18 cellular contexts compared by ENCODE assay signal in the genomic region with DNA sequence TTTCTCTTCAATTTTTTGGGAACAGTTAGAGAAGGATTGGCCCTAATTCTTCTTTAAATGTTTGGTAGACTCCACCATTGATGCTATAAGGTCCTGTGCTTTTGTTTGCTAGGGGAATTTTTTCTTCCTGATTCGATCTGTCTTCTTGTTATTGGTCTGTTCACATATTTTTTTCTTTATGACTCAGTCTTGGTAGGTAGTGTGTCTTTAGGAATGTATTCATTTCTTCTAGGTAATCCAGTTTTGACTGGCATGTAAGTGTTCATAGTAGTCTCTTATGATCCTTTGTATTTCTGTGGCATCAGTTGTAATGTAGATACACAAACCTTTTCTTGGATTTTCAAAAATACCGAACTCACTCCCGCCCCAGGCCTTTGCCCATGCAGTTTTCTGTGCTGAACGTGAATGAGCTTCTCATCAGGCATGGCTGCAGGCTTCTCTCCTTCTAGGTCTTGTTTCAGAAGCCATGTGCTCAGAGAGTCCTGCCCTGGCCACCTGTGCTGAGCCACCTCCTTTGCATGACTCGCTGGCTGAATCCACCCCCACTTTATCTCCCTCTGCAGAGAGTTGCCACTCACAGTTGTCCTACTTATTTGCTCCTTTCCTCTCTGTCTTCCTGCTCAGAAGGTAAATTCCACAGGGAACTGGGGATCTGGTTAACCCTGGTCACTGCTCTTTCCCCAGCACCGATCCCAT.
DNase-seq lines count a peak whose midpoint lies in the region; ATAC-seq and TF ChIP-seq lines count a peak whose summit lies in the region.
"Had no signal": no experiment of that assay in that cellular context is flagged by ENCODE, and none has a peak within 500 bp of the region (broad histone marks: within the 10 kb centered on the region; RNA-seq: fewer than 3 reads in every experiment).

No MANE protein-coding gene starts in this region.

- H3K36me3 ChIP-seq in Caco-2 (ENCODE audit: control insufficient read depth, insufficient read depth, low read length) (no peaks in the 10 kb centered on the region), Panc1 (ENCODE audit: control insufficient read depth, insufficient read depth, low read length) (no peaks in the 10 kb centered on the region)
- H3K36me3 ChIP-seq: MG63 had no signal

- H3K27ac Mint-ChIP-seq in Caco-2 (ENCODE audit: unreplicated experiment) = peak overlapping the region; percentile 26

- peaks cover 31% of the 10 kb centered on the region for H3K4me1 Mint-ChIP-seq in Caco-2 (ENCODE audit: low read depth, unreplicated experiment)

- in situ Hi-C loops in Panc1 (cut with HindIII; ENCODE audit: low pct_unique_long_range_greater_than_20kb, low sequenced_read_pairs) = no loop called here

- no peak for DNase-seq in Caco-2
- peak; percentile 35 for DNase-seq in HK-2 (ENCODE audit: unreplicated experiment)
- no peak for DNase-seq in Panc1 (ENCODE audit: low read depth, low spot score)
- peak; percentile 71 for DNase-seq in kidney tubule cell (ENCODE audit: low spot score)
- DNase-seq in NCI-H2081 (lab: John Stamatoyannopoulos, UW) = no peak
- DNase-seq in activated T-cell treated with anti-CD3 and anti-CD28 coated beads for 4 hours = no peak
- no peak for DNase-seq in NCI-H2227 (lab: John Stamatoyannopoulos, UW; ENCODE audit: unreplicated experiment)
- DNase-seq: H7; MG63; NCI-H1048; NCI-H1436; NCI-H2029; NCI-H2171; NCI-H446; NK-92 treated with Interleukin-12 subunit alpha and Interleukin-12 subunit beta, amount 100 ng/mL, for 24 hours; SHP77 had no signal

- no peak for TF ChIP-seq CTCF in Caco-2 (IDR thresholded peaks at IDR 0.05; ENCODE audit: insufficient read depth in 1 of 2, low read depth in 1 of 2, low read length in 1 of 2, severe bottlenecking in 1 of 2, unreplicated experiment in 1 of 2)
- no peak for TF ChIP-seq CTCF in Panc1 (IDR thresholded peaks at IDR 0.05)

- H3K36me3 Mint-ChIP-seq in Caco-2 (ENCODE audit: insufficient read depth, unreplicated experiment) = peaks cover 7% of the 10 kb centered on the region

- H3K4me1 ChIP-seq in Caco-2 = peaks cover 20% of the 10 kb centered on the region
- peaks cover 11% of the 10 kb centered on the region for H3K4me1 ChIP-seq in Panc1 (ENCODE audit: control insufficient read depth, insufficient read depth, low read length)

- H3K9me3 ChIP-seq in Caco-2 = no peaks in the 10 kb centered on the region
- no peaks in the 10 kb centered on the region for H3K9me3 ChIP-seq in Panc1 (ENCODE audit: control insufficient read depth, insufficient read depth, low read depth, low read length)
- H3K9me3 ChIP-seq: MG63 had no signal

- no peaks in the 10 kb centered on the region for H3K27me3 Mint-ChIP-seq in Caco-2 (ENCODE audit: insufficient read depth, unreplicated experiment)

- H3K27me3 ChIP-seq in Caco-2 (replicated peaks; ENCODE audit: control insufficient read depth, insufficient read depth, low read length) (no peaks in the 10 kb centered on the region), Panc1 (ENCODE audit: control insufficient read depth, insufficient read depth, low read length) (no peaks in the 10 kb centered on the region)
- H3K27me3 ChIP-seq: MG63 had no signal

- H3K27ac ChIP-seq in Panc1 (ENCODE audit: low read length) = peak overlapping the region; percentile 69
- H3K27ac ChIP-seq: C4-2B, SK-N-MC had no signal

- peaks cover 9% of the 10 kb centered on the region for H3K9me3 Mint-ChIP-seq in Caco-2 (ENCODE audit: unreplicated experiment)

- BruUV-seq in Caco-2 (replicated peaks; lab: Mats Ljungman, UMichigan) (no TSS peak), Panc1 (replicated peaks; lab: Mats Ljungman, UMichigan) (no TSS peak)

- H3K4me3 Mint-ChIP-seq in Caco-2 (ENCODE audit: unreplicated experiment) = no peak overlapping the region

- ATAC-seq in Panc1 = peak; percentile 49

- no peak overlapping the region for H3K4me3 ChIP-seq in Caco-2 (ENCODE audit: low read depth, low read length)
- no peak overlapping the region; a peak in 1 of 4 replicates for H3K4me3 ChIP-seq in Panc1 (ENCODE audit: low read depth in 2 of 2, low read length in 2 of 2)
- H3K4me3 ChIP-seq: MG63, SK-N-MC had no signal

- CTCF ChIA-PET in Caco-2 (lab: Charles Lee) (no interaction called here), Panc1 (lab: Charles Lee) (no interaction called here)

- intact Hi-C loops in Caco-2 (cut with micrococcal nuclease; ENCODE audit: unreplicated experiment) = no loop called here
- intact Hi-C loops in Panc1 (cut with micrococcal nuclease; ENCODE audit: unreplicated experiment) = no loop called here

- POLR2A ChIA-PET in Caco-2 (lab: Charles Lee) (no interaction called here), Panc1 (lab: Charles Lee) (no interaction called here)

Comparison
In these comparisons a context has a peak if more than half of its experiments do, and no peak if none do; other contexts are left out.
1. DNase-seq: peak in HK-2 (single experiment) and kidney tubule cell (single experiment); none in Caco-2 (0 of 2), Panc1 (single experiment), NCI-H2081 (0 of 2), activated T-cell treated with anti-CD3 and anti-CD28 coated beads for 4 hours (single experiment) and NCI-H2227 (single experiment).